Comparison of ENCODE assay signal across 8 cellular contexts in genomic region chr22:22507743-22508273, GRCh38. TPM values are rescaled to one million over a fixed set of nuclear protein-coding genes. Genes with fewer than 3 reads are reported as not detected.
DNase-seq lines count a peak whose midpoint lies in the region; ATAC-seq, FAIRE-seq and TF ChIP-seq lines count a peak whose summit lies in the region.

No MANE protein-coding gene starts in this region.

- peak overlapping the region; percentile 89 for H2AFZ ChIP-seq in PC-3 (ENCODE audit: low read length)

- H3K4me1 ChIP-seq in PC-3 (ENCODE audit: insufficient read depth, low read length) = no peaks in the 10 kb centered on the region; the same call in 1 of the 2 replicates

- no peak overlapping the region for H3K27ac ChIP-seq in PC-3 (ENCODE audit: low read length)

- no peak for TF ChIP-seq CTCF in PC-3 (conservative IDR thresholded peaks at IDR 0.05; ENCODE audit: low read depth, low read length)
- no peak for TF ChIP-seq CTCF in fibroblast of mammary gland (conservative IDR thresholded peaks at IDR 0.05; ENCODE audit: control insufficient read depth, insufficient read depth, low read depth, low read length)

- H3K9me2 ChIP-seq in PC-3 (replicated peaks; ENCODE audit: low read length) = no peaks in the 10 kb centered on the region

- no peaks in the 10 kb centered on the region for H3K36me3 ChIP-seq in PC-3 (ENCODE audit: low read depth, low read length)

- no peaks in the 10 kb centered on the region for H3K9me3 ChIP-seq in PC-3 (ENCODE audit: low read length)

- BruUV-seq in PC-3 (replicated peaks; lab: Mats Ljungman, UMichigan) = no TSS peak

- peak; percentile 28 for FAIRE-seq in GM19239 (lab: Jason Lieb, UNC)

- peak overlapping the region; percentile 71 for H3K4me3 ChIP-seq in PC-3 (ENCODE audit: low read length)
- peak overlapping the region; percentile 70 for H3K4me3 ChIP-seq in fibroblast of mammary gland (ENCODE audit: control insufficient read depth, low read depth, low read length)

- no peaks in the 10 kb centered on the region for H3K79me2 ChIP-seq in PC-3 (ENCODE audit: low read length)

- no peaks in the 10 kb centered on the region for H3F3A ChIP-seq in PC-3 (ENCODE audit: low read length, unreplicated experiment)

- intact Hi-C loops in PC-3 (cut with micrococcal nuclease) = no loop called here

- H3K4me2 ChIP-seq in PC-3 (ENCODE audit: low read length) = peak overlapping the region; percentile 81

- H3K27me3 ChIP-seq in PC-3 (ENCODE audit: low read length) = peaks cover 3% of the 10 kb centered on the region; the same call in 1 of the 2 replicates

- CTCF ChIA-PET in PC-3 (lab: Charles Lee) = no interaction called here

- peak overlapping the region; percentile 72 for H3K9ac ChIP-seq in PC-3 (ENCODE audit: low read length)

- no peak for ATAC-seq in PC-3
- ATAC-seq in GM21786 (IDR thresholded peaks at IDR 0.05; ENCODE audit: unreplicated experiment) = no peak

- DNase-seq in GM19239 (ENCODE audit: insufficient read length, low spot score) = no peak
- no peak for DNase-seq in PC-3
- no peak for DNase-seq in fibroblast of mammary gland (ENCODE audit: low read depth)
- peak; percentile 2 for DNase-seq in renal cortical epithelial cell (ENCODE audit: low read depth)
- DNase-seq in effector CD4-positive, alpha-beta T cell = no peak
- DNase-seq in stimulated activated CD4-positive, alpha-beta T cell treated with anti-CD3 and anti-CD28 coated beads, Interleukin-1b, Interleukin-23, amount 100 ng/mL, for 48 hours = no peak
- no peak for DNase-seq in effector CD8-positive, alpha-beta T cell (lab: John Stamatoyannopoulos, UW)

- H4K20me1 ChIP-seq in PC-3 (ENCODE audit: low read length) = no peaks in the 10 kb centered on the region

- POLR2A ChIA-PET in PC-3 (lab: Charles Lee; ENCODE audit: unreplicated experiment) = no interaction called here

RNA-seq across cellular contexts. Expression of gene ZNF280B, which starts 0.7 kb away (rescaled TPM):
- total RNA-seq in PC-3 (2014; rRNA removed) (0.66 and 1.7 TPM in 2 replicates), renal cortical epithelial cell (0.87 and 1.9 TPM in 2 replicates)

RNA-seq across cellular contexts. Expression of gene ZNF280A, which starts 12.3 kb away (rescaled TPM):
- not detected in 2 replicates for total RNA-seq in PC-3 (2014; rRNA removed)
- total RNA-seq in renal cortical epithelial cell = not detected in 2 replicates

RNA-seq across cellular contexts. Expression of gene PRAME, which starts 51.3 kb away (rescaled TPM):
- total RNA-seq in PC-3 (2014; rRNA removed) (17.1 and 21.4 TPM in 2 replicates), renal cortical epithelial cell (3.6 and 5.3 TPM in 2 replicates)
